8 cellular contexts compared by ENCODE assay signal in the genomic region with DNA sequence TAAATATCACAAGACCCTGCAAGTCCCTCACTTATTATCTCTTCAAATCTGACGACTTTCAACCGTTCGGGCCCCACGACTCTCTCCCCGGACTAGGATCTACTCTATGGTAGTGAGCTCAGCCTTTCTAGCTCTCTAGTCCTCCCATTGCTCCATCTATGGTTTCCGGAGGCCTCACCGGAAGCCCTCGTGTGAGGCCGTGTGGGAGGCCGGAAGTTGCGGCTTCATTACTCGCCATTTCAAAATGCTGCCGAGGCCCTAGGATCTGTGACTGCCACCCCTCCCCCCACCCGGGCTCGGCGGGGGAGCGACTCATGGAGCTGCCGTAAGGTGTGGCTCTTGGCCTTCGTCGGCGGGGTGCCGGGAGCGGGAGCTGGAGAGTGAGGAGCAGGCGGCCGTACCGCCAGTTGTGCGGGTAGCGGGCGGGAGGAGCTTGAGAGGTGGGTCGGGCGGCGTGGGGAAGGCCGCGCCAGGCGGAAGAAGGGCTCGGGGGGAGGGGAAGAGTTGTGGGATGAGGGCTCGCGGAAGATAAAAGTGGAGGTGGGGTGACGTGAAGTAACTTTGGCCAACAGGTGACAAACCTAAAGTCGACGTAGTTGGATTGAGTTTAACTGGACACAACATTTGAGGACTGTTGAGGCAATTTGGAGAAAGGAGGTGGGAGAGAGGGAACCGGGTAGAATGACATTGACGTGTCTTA. TPM values are rescaled to one million over a fixed set of nuclear protein-coding genes. Genes with fewer than 3 reads are reported as not detected.
A peak's percentile ranks its signal among the peaks of the same experiment; 100 is the strongest.
DNase-seq lines count a peak whose midpoint lies in the region; ATAC-seq and TF ChIP-seq lines count a peak whose summit lies in the region.

A gene with protein sequence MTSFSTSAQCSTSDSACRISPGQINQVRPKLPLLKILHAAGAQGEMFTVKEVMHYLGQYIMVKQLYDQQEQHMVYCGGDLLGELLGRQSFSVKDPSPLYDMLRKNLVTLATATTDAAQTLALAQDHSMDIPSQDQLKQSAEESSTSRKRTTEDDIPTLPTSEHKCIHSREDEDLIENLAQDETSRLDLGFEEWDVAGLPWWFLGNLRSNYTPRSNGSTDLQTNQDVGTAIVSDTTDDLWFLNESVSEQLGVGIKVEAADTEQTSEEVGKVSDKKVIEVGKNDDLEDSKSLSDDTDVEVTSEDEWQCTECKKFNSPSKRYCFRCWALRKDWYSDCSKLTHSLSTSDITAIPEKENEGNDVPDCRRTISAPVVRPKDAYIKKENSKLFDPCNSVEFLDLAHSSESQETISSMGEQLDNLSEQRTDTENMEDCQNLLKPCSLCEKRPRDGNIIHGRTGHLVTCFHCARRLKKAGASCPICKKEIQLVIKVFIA (plus strand): TSS at position 227 of the 700 bp plus-strand sequence. CDS start 9,113 bp downstream, outside the sequence.

- H3K4me1 Mint-ChIP-seq in IgD-negative memory B cell, result peaks cover 30 to 55% (median 49%) of the 10 kb centered on the region in 3 donors

- peaks cover 5% of the 10 kb centered on the region for H3K36me3 Mint-ChIP-seq in IgD-negative memory B cell

- H3K4me2 ChIP-seq in OCI-LY7 (ENCODE audit: low read length), result peak within 1 kb of the TSS; percentile 85

- no peaks in the 10 kb centered on the region for H4K20me1 ChIP-seq in OCI-LY7 (ENCODE audit: insufficient read depth, low read length)

- intact Hi-C loops in OCI-LY7 (cut with micrococcal nuclease; ENCODE audit: unreplicated experiment), result loop anchor here (5.0 to 10.0 kb wide), 3 partner anchors 768 to 1224 kb away; no protein-coding TSS in a partner anchor

- H3K27ac ChIP-seq in OCI-LY7 (ENCODE audit: low read depth, low read length, poor library complexity, severe bottlenecking), result peak within 1 kb of the TSS; percentile 100

- peaks cover 85% of the 10 kb centered on the region for H3K4me1 ChIP-seq in OCI-LY7 (ENCODE audit: insufficient read depth, low read length, poor library complexity, severe bottlenecking)

- no peaks in the 10 kb centered on the region for H3K9me2 ChIP-seq in OCI-LY7 (ENCODE audit: insufficient read depth, low read length)

- ATAC-seq in GM21576 (IDR thresholded peaks at IDR 0.05; ENCODE audit: unreplicated experiment), result peak; percentile 75

- peak within 1 kb of the TSS; percentile 88 for H3K4me3 ChIP-seq in OCI-LY7 (ENCODE audit: low read depth, low read length, poor library complexity, severe bottlenecking)

- no peak within 1 kb of the TSS; the same call in 1 of the 2 replicates for H2AFZ ChIP-seq in OCI-LY7 (ENCODE audit: low read length)

- H3K27ac Mint-ChIP-seq in IgD-negative memory B cell, result peak within 1 kb of the TSS in 2 of 3 donors; percentile 56 to 96

- H3K9me3 ChIP-seq in OCI-LY7 (ENCODE audit: low read length), result peaks cover 22% of the 10 kb centered on the region; the same call in 1 of the 2 replicates

- H3K27me3 Mint-ChIP-seq in IgD-negative memory B cell, result no peaks in the 10 kb centered on the region

- no peak for TF ChIP-seq CTCF in OCI-LY7 (conservative IDR thresholded peaks at IDR 0.05; ENCODE audit: low read length)

- CTCF ChIA-PET in OCI-LY7 (lab: Charles Lee; ENCODE audit: unreplicated experiment), result interaction anchor here (0.6 to 1.3 kb wide), 4 partner anchors 9 to 247 kb away, joined by 3 to 10 read pairs (median 4); no protein-coding TSS in a partner anchor

- H3K36me3 ChIP-seq in OCI-LY7 (ENCODE audit: insufficient read depth, low read length), result peaks cover 36% of the 10 kb centered on the region

- H3K9me3 Mint-ChIP-seq in IgD-negative memory B cell, result no peaks in the 10 kb centered on the region

- peak within 1 kb of the TSS in 2 of 4 donors; percentile 65 to 91 for H3K4me3 Mint-ChIP-seq in IgD-negative memory B cell

- peaks cover 45% of the 10 kb centered on the region for H3K79me2 ChIP-seq in OCI-LY7 (ENCODE audit: insufficient read depth, low read depth, low read length)

- BruUV-seq in OCI-LY7 (replicated peaks; lab: Mats Ljungman, UMichigan), result no TSS peak

- DNase-seq in DMS 273 treated with DMSO at 0.1 percent for 48 hours (lab: John Stamatoyannopoulos, UW) (peak; percentile 96), OCI-LY7 (ENCODE audit: low spot score) (peak; percentile 98), epidermal melanocyte (ENCODE audit: insufficient read length, low spot score) (peak; percentile 90), middle frontal gyrus (ENCODE audit: extremely low spot score, low spot score) (peak; percentile 88)
- peak; percentile 97 for DNase-seq in activated CD8-positive, alpha-beta memory T cell treated with anti-CD3 and anti-CD28 coated beads, Interleukin-2, amount 50 U/mL, for 48 hours
- DNase-seq in stimulated activated CD8-positive, alpha-beta memory T cell treated with anti-CD3 and anti-CD28 coated beads, Interleukin-2, amount 100 ng/mL, for 1 hour (ENCODE audit: low read depth in 2 of 2), result peak; percentile 83 to 85

- POLR2A ChIA-PET in OCI-LY7 (lab: Charles Lee), result interaction anchor here (0.6 to 7.6 kb wide), 20 partner anchors 7 to 1233 kb away, joined by 3 to 131 read pairs (median 4); a partner anchor contains a TSS

RNA-seq across cellular contexts. Expression of the gene that starts here (rescaled TPM):
- 23.9 TPM for polyA plus RNA-seq in IgD-negative memory B cell
- 102 and 120 TPM in 2 replicates for total RNA-seq in OCI-LY7 (2014; rRNA removed; shearing (Covaris generic))
- total RNA-seq in OCI-LY7 (2022), result 282 and 343 TPM in 2 replicates

Comparison
In these comparisons a context has a peak if more than half of its experiments do, and no peak if none do; other contexts are left out.
1. Peak in every context shown above with its lines: DNase-seq, ATAC-seq, H3K4me3 ChIP-seq and H3K27ac ChIP-seq.